1 cellular context compared by ENCODE assay signal in genomic region chr12:113649256-113649830, GRCh38.
A peak's percentile ranks its signal among the peaks of the same experiment; 100 is the strongest.
TF ChIP-seq lines count a peak whose summit lies in the region.

No MANE protein-coding gene starts in this region.

TF ChIP-seq in K562, 482 proteins besides CTCF, POLR2A, EP300 and RAD21 (continued from another document and continues in another):
- TF ChIP-seq ATF6 (CRISPR knock-in tag; IDR thresholded peaks at IDR 0.05) (no peak), ZMIZ1 (IDR thresholded peaks at IDR 0.05; ENCODE audit: low read depth in 2 of 2, low read length in 2 of 2) (peak in 1 of 2 experiments; percentile 99; a peak in 2 of 4 replicates), CREB3 (tag; conservative IDR thresholded peaks at IDR 0.05; ENCODE audit: low read depth) (peak; percentile 85; the same call in 1 of the 2 replicates), HMG20A (CRISPR knock-in tag; conservative IDR thresholded peaks at IDR 0.05) (peak; percentile 65; the same call in 1 of the 2 replicates), SPI1 (IDR thresholded peaks at IDR 0.05; ENCODE audit: borderline replicate concordance, low read depth, low read length) (peak; percentile 61; the same call in 1 of the 2 replicates), E2F3 (CRISPR knock-in tag; IDR thresholded peaks at IDR 0.05) (no peak), TCF15 (CRISPR knock-in tag; IDR thresholded peaks at IDR 0.05) (no peak), EHMT2 (IDR thresholded peaks at IDR 0.05) (no peak; the same call in 1 of the 2 replicates), ZNF717 (CRISPR knock-in tag; IDR thresholded peaks at IDR 0.05) (no peak), THRAP3 (IDR thresholded peaks at IDR 0.05; ENCODE audit: borderline replicate concordance) (no peak; the same call in 1 of the 2 replicates), RFX1 (IDR thresholded peaks at IDR 0.05) (peak; percentile 53), IRF9 (tag; IDR thresholded peaks at IDR 0.05) (0 out of 2 replicates have a peak, but pooled peaks have one; percentile 18), ZNF232 (CRISPR knock-in tag; IDR thresholded peaks at IDR 0.05) (no peak), TAF9B (IDR thresholded peaks at IDR 0.05; ENCODE audit: partially characterized antibody) (no peak), VEZF1 (CRISPR knock-in tag; IDR thresholded peaks at IDR 0.05) (peak; percentile 99), CREBBP (IDR thresholded peaks at IDR 0.05; ENCODE audit: low read depth, low read length) (no peak), ZNF699 (CRISPR knock-in tag; IDR thresholded peaks at IDR 0.05; ENCODE audit: insufficient replicate concordance) (no peak), ZNF740 (CRISPR knock-in tag; IDR thresholded peaks at IDR 0.05) (no peak), ZNF740 (tag; IDR thresholded peaks at IDR 0.05) (no peak), WHSC1 (IDR thresholded peaks at IDR 0.05; ENCODE audit: low read length) (no peak), ETS2 (tag; IDR thresholded peaks at IDR 0.05; ENCODE audit: borderline replicate concordance, poor library complexity, severe bottlenecking) (no peak), CHD7 (IDR thresholded peaks at IDR 0.05; ENCODE audit: low read depth, low read length) (no peak), ARHGAP35 (IDR thresholded peaks at IDR 0.05; ENCODE audit: partially characterized antibody) (no peak), SUPT5H (IDR thresholded peaks at IDR 0.05) (no peak), ATF3 (IDR thresholded peaks at IDR 0.05) (peak; percentile 62; the same call in 1 of the 2 replicates), ATF3 (CRISPR knock-in tag; conservative IDR thresholded peaks at IDR 0.05) (peak; percentile 86), ELF4 (CRISPR knock-in tag; IDR thresholded peaks at IDR 0.05) (peak; percentile 95), TSC22D4 (tag; IDR thresholded peaks at IDR 0.05) (no peak), KDM5B (IDR thresholded peaks at IDR 0.05; ENCODE audit: insufficient replicate concordance, low read depth, low read length) (no peak), ZFP36 (IDR thresholded peaks at IDR 0.05; ENCODE audit: low read depth, low read length, partially characterized antibody) (peak; percentile 2), GTF2A2 (tag; IDR thresholded peaks at IDR 0.05) (no peak), MBD1 (CRISPR knock-in tag; IDR thresholded peaks at IDR 0.05) (no peak)
